Comparison of ENCODE assay signal across 1 cellular context in genomic region chr2:152335016-152335850, GRCh38.
TF ChIP-seq lines count a peak whose summit lies in the region.

Gene FMNL2, plus strand, starts transcription at chr2:152335174.

TF ChIP-seq in HepG2, 621 proteins besides CTCF, POLR2A, EP300 and RAD21 (continued from another document and continues in another):
- TF ChIP-seq ZNF337 (CRISPR knock-in tag; IDR thresholded peaks at IDR 0.05; ENCODE audit: borderline replicate concordance, low read depth): no peak; the same call in 1 of the 2 replicates
- peak; percentile 52 for TF ChIP-seq SKI (IDR thresholded peaks at IDR 0.05; ENCODE audit: partially characterized antibody)
- 0 out of 2 replicates have a peak, but pooled peaks have one; percentile 37 for TF ChIP-seq TEF (CRISPR knock-in tag; IDR thresholded peaks at IDR 0.05)
- TF ChIP-seq ZBTB38 (CRISPR knock-in tag; IDR thresholded peaks at IDR 0.05): peak; percentile 87
- peak; percentile 92 for TF ChIP-seq ZSCAN21 (CRISPR knock-in tag; IDR thresholded peaks at IDR 0.05; ENCODE audit: borderline replicate concordance)
- TF ChIP-seq ZNF704 (CRISPR knock-in tag; IDR thresholded peaks at IDR 0.05; ENCODE audit: borderline replicate concordance): peak; percentile 57; the same call in 1 of the 2 replicates
- no peak; the same call in 1 of the 2 replicates for TF ChIP-seq ZNF253 (CRISPR knock-in tag; IDR thresholded peaks at IDR 0.05; ENCODE audit: borderline replicate concordance)
- peak; percentile 10; the same call in 1 of the 2 replicates for TF ChIP-seq ZBTB14 (CRISPR knock-in tag; IDR thresholded peaks at IDR 0.05)
- TF ChIP-seq ZNF766 (CRISPR knock-in tag; IDR thresholded peaks at IDR 0.05; ENCODE audit: borderline replicate concordance): peak; percentile 82
- peak; percentile 88; the same call in 1 of the 2 replicates for TF ChIP-seq ZNF790 (CRISPR knock-in tag; IDR thresholded peaks at IDR 0.05; ENCODE audit: borderline replicate concordance)
- TF ChIP-seq TEAD3 (CRISPR knock-in tag; optimal IDR thresholded peaks at IDR 0.05; ENCODE audit: borderline replicate concordance): peak; percentile 66
- no peak for TF ChIP-seq GZF1 (CRISPR knock-in tag; IDR thresholded peaks at IDR 0.05)
- TF ChIP-seq ZNF781 (CRISPR knock-in tag; IDR thresholded peaks at IDR 0.05; ENCODE audit: borderline replicate concordance, not compliant biosample characterization): no peak
- peak; percentile 88 for TF ChIP-seq ZNF687 (CRISPR knock-in tag; IDR thresholded peaks at IDR 0.05)
- no peak for TF ChIP-seq ELK4 (CRISPR knock-in tag; IDR thresholded peaks at IDR 0.05; ENCODE audit: borderline replicate concordance)
- TF ChIP-seq TAF15 (IDR thresholded peaks at IDR 0.05; ENCODE audit: low read depth, low read length, poor library complexity, severe bottlenecking): no peak
- no peak for TF ChIP-seq ZNF615 (CRISPR knock-in tag; IDR thresholded peaks at IDR 0.05; ENCODE audit: borderline replicate concordance)
- TF ChIP-seq SUZ12 (IDR thresholded peaks at IDR 0.05; ENCODE audit: low read depth, low read length): peak; percentile 60
- TF ChIP-seq ZNF263 (CRISPR knock-in tag; IDR thresholded peaks at IDR 0.05): peak; percentile 56
- no peak for TF ChIP-seq ZNF83 (CRISPR knock-in tag; IDR thresholded peaks at IDR 0.05; ENCODE audit: borderline replicate concordance)
- TF ChIP-seq PRDM4 (CRISPR knock-in tag; IDR thresholded peaks at IDR 0.05; ENCODE audit: borderline replicate concordance): no peak
- no peak for TF ChIP-seq ZNF713 (CRISPR knock-in tag; IDR thresholded peaks at IDR 0.05)
- TF ChIP-seq SOX5 (CRISPR knock-in tag; IDR thresholded peaks at IDR 0.05; ENCODE audit: borderline replicate concordance): peak; percentile 80
- no peak; the same call in 1 of the 2 replicates for TF ChIP-seq SIX4 (CRISPR knock-in tag; IDR thresholded peaks at IDR 0.05)
- TF ChIP-seq ARID3A (IDR thresholded peaks at IDR 0.05; ENCODE audit: low read depth, low read length): no peak
- TF ChIP-seq ZMAT5 (CRISPR knock-in tag; IDR thresholded peaks at IDR 0.05; ENCODE audit: borderline replicate concordance, low read depth): no peak
- peak; percentile 75; the same call in 1 of the 2 replicates for TF ChIP-seq RNF219 (CRISPR knock-in tag; IDR thresholded peaks at IDR 0.05)
- TF ChIP-seq ZNF674 (CRISPR knock-in tag; IDR thresholded peaks at IDR 0.05; ENCODE audit: low read depth): no peak; the same call in 1 of the 2 replicates
- peak; percentile 89 for TF ChIP-seq KAT7 (CRISPR knock-in tag; IDR thresholded peaks at IDR 0.05; ENCODE audit: borderline replicate concordance)
- TF ChIP-seq ZNF562 (CRISPR knock-in tag; IDR thresholded peaks at IDR 0.05; ENCODE audit: borderline replicate concordance): no peak
- 0 out of 2 replicates have a peak, but pooled peaks have one; percentile 5 for TF ChIP-seq ZNF317 (CRISPR knock-in tag; IDR thresholded peaks at IDR 0.05)
- peak; percentile 88 for TF ChIP-seq ZNF574 (CRISPR knock-in tag; IDR thresholded peaks at IDR 0.05)
- peak; percentile 78; the same call in 1 of the 2 replicates for TF ChIP-seq ERF (CRISPR knock-in tag; IDR thresholded peaks at IDR 0.05)
- TF ChIP-seq RFX5 (IDR thresholded peaks at IDR 0.05; ENCODE audit: low read depth, low read length): no peak
- TF ChIP-seq HHEX (CRISPR knock-in tag; IDR thresholded peaks at IDR 0.05): no peak
- TF ChIP-seq ZNF639 (CRISPR knock-in tag; conservative IDR thresholded peaks at IDR 0.05): peak; percentile 82; the same call in 1 of the 2 replicates
- TF ChIP-seq FOXK2 (IDR thresholded peaks at IDR 0.05): no peak
